ENCODE assay signal across 1 cellular context in genomic region chr1:2198571-2198970, GRCh38.
TF ChIP-seq lines count a peak whose summit lies in the region.

No MANE protein-coding gene starts in this region.

TF ChIP-seq in H1, 55 proteins besides CTCF, POLR2A, EP300 and RAD21 (continued from another document):
- TF ChIP-seq ATF3 (IDR thresholded peaks at IDR 0.05; ENCODE audit: insufficient read depth, low read depth, low read length) (no peak), MAX (IDR thresholded peaks at IDR 0.05) (no peak), ZNF274 (IDR thresholded peaks at IDR 0.05; ENCODE audit: borderline replicate concordance, extremely low read depth, low read length) (no peak), CHD1 (IDR thresholded peaks at IDR 0.05; ENCODE audit: low read depth, low read length) (no peak), CHD2 (IDR thresholded peaks at IDR 0.05; ENCODE audit: low read length) (no peak), KDM1A (IDR thresholded peaks at IDR 0.05; ENCODE audit: borderline replicate concordance, low read length) (no peak), KDM5A (IDR thresholded peaks at IDR 0.05; ENCODE audit: low read length) (no peak), ASH2L (IDR thresholded peaks at IDR 0.05; ENCODE audit: low read length) (no peak), SUZ12 (IDR thresholded peaks at IDR 0.05; ENCODE audit: low read length) (no peak), ATF2 (IDR thresholded peaks at IDR 0.05; ENCODE audit: low read length) (no peak), TBP (IDR thresholded peaks at IDR 0.05; ENCODE audit: low read depth, low read length) (no peak), NANOG (IDR thresholded peaks at IDR 0.05; ENCODE audit: insufficient read depth, low read depth, low read length, poor library complexity, severe bottlenecking) (no peak), TAF7 (optimal IDR thresholded peaks at IDR 0.05; ENCODE audit: borderline replicate concordance, low read depth, low read length) (no peak)
